5 cellular contexts compared by ENCODE assay signal in genomic region chr19:30311911-30312310, GRCh38.
"Had no signal": no experiment of that assay in that cellular context is flagged by ENCODE, and none has a peak within 500 bp of the region (broad histone marks: within the 10 kb centered on the region; RNA-seq: fewer than 3 reads in every experiment).

No MANE protein-coding gene starts in this region.

- H3K4me2 ChIP-seq: GM23338 had no signal

- DNase-seq: H9, HCEC 1CT, KBM-7 had no signal

- H2AFZ ChIP-seq: GM23338 had no signal

- H3K27ac ChIP-seq: HL-60 had no signal

- H3K4me3 ChIP-seq: GM23338 had no signal
